Comparison of ENCODE assay signal across 8 cellular contexts in genomic region chr10:126904807-126905686, GRCh38.
A peak's percentile ranks its signal among the peaks of the same experiment; 100 is the strongest.
DNase-seq lines count a peak whose midpoint lies in the region; ATAC-seq and TF ChIP-seq lines count a peak whose summit lies in the region.

Gene DOCK1 (plus strand): TSS chr10:126905428. CDS start chr10:126905518, 90 bp downstream.

- POLR2A ChIA-PET in GM10248 (lab: Yijun Ruan, JAX) = no interaction called here

- H3K36me3 ChIP-seq in iPS-20b (ENCODE audit: insufficient read depth, low read depth, low read length) = peaks cover 25% of the 10 kb centered on the region; the same call in 1 of the 2 replicates

- ATAC-seq in GM18909 (IDR thresholded peaks at IDR 0.05; ENCODE audit: poor library complexity, unreplicated experiment) (no peak), GM19452 (IDR thresholded peaks at IDR 0.05; ENCODE audit: unreplicated experiment) (no peak)

- DNase-seq in DMS53 treated with DMSO at 0.1 percent for 48 hours (lab: John Stamatoyannopoulos, UW; ENCODE audit: unreplicated experiment) = peak; percentile 41
- peak; percentile 49 for DNase-seq in NCI-H2171 (lab: John Stamatoyannopoulos, UW)
- DNase-seq in cerebellar cortex (ENCODE audit: low spot score) = peak; percentile 42
- peak; percentile 29 for DNase-seq in skeletal muscle cell (ENCODE audit: low read depth)
- no peak for DNase-seq in GM10248 (ENCODE audit: extremely low spot score)

- H3K9me3 ChIP-seq in iPS-20b (ENCODE audit: insufficient read depth, low read depth, low read length) = peaks cover 2% of the 10 kb centered on the region; the same call in 1 of the 2 replicates

- peak within 1 kb of the TSS; percentile 74 for H3K4me3 ChIP-seq in iPS-20b (ENCODE audit: low read length)
- H3K4me3 ChIP-seq in skeletal muscle cell (ENCODE audit: low read depth, low read length) = peak within 1 kb of the TSS; percentile 73

- H3K9ac ChIP-seq in iPS-20b (ENCODE audit: low read depth, low read length) = peak within 1 kb of the TSS; percentile 69; the same call in 1 of the 2 replicates

- H3K4me1 ChIP-seq in iPS-20b (ENCODE audit: insufficient read depth, low read length) = peaks cover 9% of the 10 kb centered on the region; the same call in 1 of the 2 replicates

- H3K27ac ChIP-seq in iPS-20b (ENCODE audit: low read length) = no peak within 1 kb of the TSS

- TF ChIP-seq CTCF in GM10248 (IDR thresholded peaks at IDR 0.05; ENCODE audit: control extremely low read depth, extremely low read depth, low read depth, missing control alignments) = no peak

- CTCF ChIA-PET in GM10248 (lab: Yijun Ruan, JAX) = no interaction called here

- H3K27me3 ChIP-seq in iPS-20b (ENCODE audit: insufficient read depth, low read length) = no peaks in the 10 kb centered on the region; the same call in 1 of the 2 replicates
